Comparison of ENCODE assay signal across 24 cellular contexts in genomic region chr2:175576875-175577274, GRCh38.
DNase-seq lines count a peak whose midpoint lies in the region; FAIRE-seq and TF ChIP-seq lines count a peak whose summit lies in the region.
"Had no signal": no experiment of that assay in that cellular context is flagged by ENCODE, and none has a peak within 500 bp of the region (broad histone marks: within the 10 kb centered on the region; RNA-seq: fewer than 3 reads in every experiment).

No MANE protein-coding gene starts in this region.

- no peak overlapping the region for H2AK5ac ChIP-seq in H1 (ENCODE audit: low read depth, low read length)

- H2BK15ac ChIP-seq in H1 (ENCODE audit: low read length): no peak overlapping the region

- H2AFZ ChIP-seq in H1 (ENCODE audit: low read length): 0 out of 2 replicates have a peak overlapping the region, but pooled peaks have one; percentile 47

- H4K20me1 ChIP-seq in H1 (replicated peaks in 1 of 2; ENCODE audit: control insufficient read depth in 1 of 2, insufficient read depth in 2 of 2, low read length in 2 of 2): no peaks in the 10 kb centered on the region

- no peaks in the 10 kb centered on the region for H3K79me1 ChIP-seq in H1 (ENCODE audit: low read depth, low read length)

- H2BK12ac ChIP-seq in H1 (ENCODE audit: low read depth, low read length): no peak overlapping the region

- no peak overlapping the region for H3K9ac ChIP-seq in H1 (replicated peaks in 1 of 4; ENCODE audit: extremely low read depth in 1 of 4, low read depth in 3 of 4, low read length in 3 of 4)

- H3K18ac ChIP-seq in H1 (ENCODE audit: extremely low read depth, low read length): no peak overlapping the region

- H3K27ac ChIP-seq in H1 (ENCODE audit: low read depth, low read length) (no peak overlapping the region), transverse colon (no peak overlapping the region)
- H3K27ac ChIP-seq: brain microvascular endothelial cell, psoas muscle, vagina had no signal

- CTCF ChIA-PET in H1 (lab: Charles Lee; ENCODE audit: partially characterized antibody): no interaction called here

- H3K79me2 ChIP-seq in H1 (ENCODE audit: control insufficient read depth in 1 of 2, insufficient read depth in 2 of 2, low read length in 2 of 2): no peaks in the 10 kb centered on the region

- 88% methylated on average over 5 of the region's 5 CpGs; no CpG with 5 or more reads in 1 of the 2 experiments for WGBS in H1 (ENCODE audit: extremely low coverage in 1 of 2, insufficient coverage in 1 of 2, insufficient read length in 1 of 2, insufficient replicate concordance in 2 of 2, low coverage in 1 of 2, low lambda C conversion rate in 2 of 2, missing lambda C conversion rate in 1 of 2), 2 experiments
- 70 to 80% methylated on average over 5 of the region's 5 CpGs for WGBS in transverse colon (ENCODE audit: low coverage in 1 of 2), 2 donors

- no peak overlapping the region for H2BK20ac ChIP-seq in H1 (ENCODE audit: low read length)

- H3K36me3 Mint-ChIP-seq in nephron progenitor cell (ENCODE audit: low read depth): no peaks in the 10 kb centered on the region
- H3K36me3 Mint-ChIP-seq: memory B cell, T-cell had no signal

- TF ChIP-seq CTCF in H1 (IDR thresholded peaks at IDR 0.05; ENCODE audit: control extremely low read depth in 1 of 3, insufficient read depth in 1 of 3, low read depth in 1 of 3, low read length in 3 of 3) (no peak), nephron progenitor cell (IDR thresholded peaks at IDR 0.05) (no peak), transverse colon (IDR thresholded peaks at IDR 0.05) (no peak)

- no peak for FAIRE-seq in H1 (lab: Jason Lieb, UNC)
- FAIRE-seq: G401.6 had no signal

- in situ Hi-C loops in transverse colon (cut with MboI; ENCODE audit: low pct_ligation_motif_present in 1 of 4, low pct_unique_long_range_greater_than_20kb in 1 of 4, low sequenced_read_pairs in 3 of 4): no loop called here

- H3K4ac ChIP-seq in H1 (replicated peaks; ENCODE audit: insufficient read length, low read depth, low read length): no peak overlapping the region

- peak overlapping the region; percentile 16 for H3K4me3 Mint-ChIP-seq in nephron progenitor cell
- H3K4me3 Mint-ChIP-seq: activated naive CD4-positive, alpha-beta T cell treated with anti-CD3 and anti-CD28 coated beads for 36 hours; activated T-helper 1 cell treated with anti-CD3 and anti-CD28 coated beads, Interleukin-12 subunit alpha, Interleukin-12 subunit beta, Interleukin-2, Interleukin-4 antibody, amounts not matched to agents 30 ng/mL and 10 ng/mL and 1 ng/mL, durations not matched to agents 14 hours and 24 hours and 36 hours; H9; memory B cell; stimulated activated naive CD8-positive, alpha-beta T cell treated with anti-CD3 and anti-CD28 coated beads, Interleukin-15, Interleukin-2, amounts not matched to agents 100 ng/mL and 50 ng/mL, for 24 hours; T-cell had no signal

- H3K27me3 ChIP-seq in H7 (ENCODE audit: control insufficient read depth, insufficient read depth, low read length) (no peaks in the 10 kb centered on the region), H1 (replicated peaks in 1 of 4; ENCODE audit: control insufficient read depth in 3 of 4, extremely low read depth in 1 of 4, insufficient read depth in 3 of 4, low read length in 3 of 4) (no peaks in the 10 kb centered on the region), transverse colon (no peaks in the 10 kb centered on the region)
- H3K27me3 ChIP-seq: brain microvascular endothelial cell, neutrophil, vagina had no signal

- H3K27ac Mint-ChIP-seq in nephron progenitor cell: peak overlapping the region; percentile 97
- H3K27ac Mint-ChIP-seq: activated naive CD4-positive, alpha-beta T cell treated with anti-CD3 and anti-CD28 coated beads for 36 hours; activated T-helper 1 cell treated with anti-CD3 and anti-CD28 coated beads, Interleukin-12 subunit alpha, Interleukin-12 subunit beta, Interleukin-2, Interleukin-4 antibody, amounts not matched to agents 30 ng/mL and 10 ng/mL and 1 ng/mL, durations not matched to agents 14 hours and 24 hours and 36 hours; H9; memory B cell; stimulated activated naive CD8-positive, alpha-beta T cell treated with anti-CD3 and anti-CD28 coated beads, Interleukin-15, Interleukin-2, amounts not matched to agents 100 ng/mL and 50 ng/mL, for 24 hours; T-cell had no signal

- H3K56ac ChIP-seq in H1 (replicated peaks; ENCODE audit: insufficient read length, low read depth, low read length): no peak overlapping the region

- no peak overlapping the region for H3K4me3 ChIP-seq in H7 (ENCODE audit: insufficient read depth, low read depth, low read length)
- no peak overlapping the region for H3K4me3 ChIP-seq in H1 (ENCODE audit: extremely low read depth in 1 of 4, insufficient read depth in 2 of 4, low read depth in 3 of 4, low read length in 4 of 4)
- no peak overlapping the region for H3K4me3 ChIP-seq in transverse colon
- H3K4me3 ChIP-seq: psoas muscle, vagina had no signal

- H3K14ac ChIP-seq in H1 (ENCODE audit: insufficient read length): no peak overlapping the region

- no peak overlapping the region for H2BK5ac ChIP-seq in H1 (ENCODE audit: low read depth, low read length)

- no peak overlapping the region for H4K5ac ChIP-seq in H1 (ENCODE audit: insufficient read length, low read depth, low read length)

- intact Hi-C loops in transverse colon (cut with DNase I; ENCODE audit: low total_unique reads): no loop called here

- H3K36me3 ChIP-seq in H7 (replicated peaks; ENCODE audit: control insufficient read depth, insufficient read depth, low read length): no peaks in the 10 kb centered on the region
- H3K36me3 ChIP-seq in H1 (ENCODE audit: control insufficient read depth in 2 of 4, insufficient read depth in 4 of 4, low read length in 3 of 4): no peaks in the 10 kb centered on the region
- no peaks in the 10 kb centered on the region for H3K36me3 ChIP-seq in transverse colon
- H3K36me3 ChIP-seq: brain microvascular endothelial cell, neutrophil, vagina had no signal

- TF ChIP-seq EP300 in H1 (IDR thresholded peaks at IDR 0.05; ENCODE audit: borderline replicate concordance in 1 of 2, low read depth in 2 of 2, low read length in 2 of 2): no peak
- no peak for TF ChIP-seq EP300 in transverse colon (IDR thresholded peaks at IDR 0.05; ENCODE audit: low read depth)

- H3K9me3 ChIP-seq in H1 (ENCODE audit: insufficient read depth in 2 of 2, low read depth in 1 of 2, low read length in 1 of 2) (no peaks in the 10 kb centered on the region), transverse colon (no peaks in the 10 kb centered on the region)
- H3K9me3 ChIP-seq: neutrophil, psoas muscle, vagina had no signal

- TF ChIP-seq RAD21 in H1 (IDR thresholded peaks at IDR 0.05 in 1 of 2, conservative IDR thresholded peaks at IDR 0.05 in 1 of 2; ENCODE audit: low read depth in 2 of 2, low read length in 2 of 2): no peak

- no peak overlapping the region for H4K8ac ChIP-seq in H1 (ENCODE audit: extremely low read depth, insufficient read depth, low read length)

- DNase-seq in NCI-H82 (lab: John Stamatoyannopoulos, UW): peak; percentile 27
- no peak for DNase-seq in NCI-H82 treated with DMSO at 0.1 percent for 48 hours (lab: John Stamatoyannopoulos, UW; ENCODE audit: unreplicated experiment)
- peak; percentile 9 for DNase-seq in H7
- no peak for DNase-seq in H1 (ENCODE audit: low read depth in 1 of 2, low spot score in 2 of 2)
- no peak for DNase-seq in nephron progenitor cell
- DNase-seq in stimulated activated CD4-positive, alpha-beta T cell treated with anti-CD3 and anti-CD28 coated beads, Interleukin-1b, Interleukin-23, amount 100 ng/mL, for 48 hours: no peak
- DNase-seq in cerebellar nuclear complex (lab: John Stamatoyannopoulos, UW): no peak
- DNase-seq in transverse colon: no peak
- DNase-seq: activated CD4-positive, alpha-beta T cell treated with anti-CD3 and anti-CD28 coated beads, Interleukin-2, amount 50 U/mL, for 48 hours; activated CD8-positive, alpha-beta memory T cell treated with anti-CD3 and anti-CD28 coated beads, Interleukin-2, amount 50 U/mL, for 4 hours; activated naive CD4-positive, alpha-beta T cell treated with anti-CD3 and anti-CD28 coated beads for 36 hours; brain microvascular endothelial cell; DMS53; H9; NCI-H1417 treated with DMSO at 0.1 percent for 48 hours; NK-92 treated with Interleukin-12 subunit alpha and Interleukin-12 subunit beta, amount 100 ng/mL, for 24 hours; psoas muscle; T-cell had no signal

- H3K23me2 ChIP-seq in H1 (ENCODE audit: low read depth, low read length): no peaks in the 10 kb centered on the region

- peaks cover 5% of the 10 kb centered on the region for H3K9me3 Mint-ChIP-seq in nephron progenitor cell
- H3K9me3 Mint-ChIP-seq: activated naive CD4-positive, alpha-beta T cell treated with anti-CD3 and anti-CD28 coated beads for 36 hours; activated T-helper 1 cell treated with anti-CD3 and anti-CD28 coated beads, Interleukin-12 subunit alpha, Interleukin-12 subunit beta, Interleukin-2, Interleukin-4 antibody, amounts not matched to agents 30 ng/mL and 10 ng/mL and 1 ng/mL, durations not matched to agents 14 hours and 24 hours and 36 hours; H9; stimulated activated naive CD8-positive, alpha-beta T cell treated with anti-CD3 and anti-CD28 coated beads, Interleukin-15, Interleukin-2, amounts not matched to agents 100 ng/mL and 50 ng/mL, for 24 hours; T-cell had no signal

- H3K4me1 Mint-ChIP-seq in nephron progenitor cell: peaks cover 53% of the 10 kb centered on the region

- H3K4me1 ChIP-seq in H1 (replicated peaks in 1 of 4; ENCODE audit: control insufficient read depth in 3 of 4, insufficient read depth in 4 of 4, low read length in 3 of 4): no peaks in the 10 kb centered on the region
- no peaks in the 10 kb centered on the region for H3K4me1 ChIP-seq in transverse colon
- H3K4me1 ChIP-seq: psoas muscle, vagina had no signal

- no peaks in the 10 kb centered on the region for H3K27me3 Mint-ChIP-seq in nephron progenitor cell (ENCODE audit: low read depth, poor library complexity)
- H3K27me3 Mint-ChIP-seq: memory B cell had no signal

- POLR2A ChIA-PET in H1 (lab: Charles Lee; ENCODE audit: partially characterized antibody): no interaction called here

- no peak overlapping the region for H3K23ac ChIP-seq in H1 (ENCODE audit: insufficient read length)

- TF ChIP-seq POLR2A in H1 (IDR thresholded peaks at IDR 0.05; ENCODE audit: control extremely low read depth in 1 of 2, low read depth in 2 of 2, low read length in 2 of 2) (no peak), transverse colon (IDR thresholded peaks at IDR 0.05) (no peak)

- no peak overlapping the region for H4K91ac ChIP-seq in H1 (replicated peaks; ENCODE audit: insufficient read length, low read length)

- H2BK120ac ChIP-seq in H1 (replicated peaks; ENCODE audit: low read depth, low read length): no peak overlapping the region

- H3K4me2 ChIP-seq in H1 (ENCODE audit: insufficient read depth in 1 of 2, low read depth in 2 of 2, low read length in 2 of 2): no peak overlapping the region

TF ChIP-seq in H1, 55 proteins besides CTCF, POLR2A, EP300 and RAD21 (continues in another document):
- TF ChIP-seq KDM5A (IDR thresholded peaks at IDR 0.05; ENCODE audit: low read length) (no peak), YY1 (IDR thresholded peaks at IDR 0.05; ENCODE audit: low read depth, low read length) (no peak), ATF3 (IDR thresholded peaks at IDR 0.05; ENCODE audit: insufficient read depth, low read depth, low read length) (no peak)

Comparison
In these comparisons a context has a peak if more than half of its experiments do, and no peak if none do; other contexts are left out.
1. DNase-seq: peak in NCI-H82 (single experiment) and H7 (single experiment); none in NCI-H82 treated with DMSO at 0.1 percent for 48 hours (single experiment), H1 (0 of 2), nephron progenitor cell (single experiment), stimulated activated CD4-positive, alpha-beta T cell treated with anti-CD3 and anti-CD28 coated beads, Interleukin-1b, Interleukin-23, amount 100 ng/mL, for 48 hours (single experiment), cerebellar nuclear complex (0 of 2) and transverse colon (single experiment).